In genomic region chr15:45858491-45858890, GRCh38 we compare ENCODE assay signal across 9 cellular contexts.
"Had no signal": no experiment of that assay in that cellular context is flagged by ENCODE, and none has a peak within 500 bp of the region (broad histone marks: within the 10 kb centered on the region; RNA-seq: fewer than 3 reads in every experiment).

No MANE protein-coding gene starts in this region.

- ATAC-seq: GM23338, HCT116 had no signal

- H3K4me1 ChIP-seq: HAP-1 had no signal

- H3K4me3 Mint-ChIP-seq: GM23338, H9, HFFc6 had no signal

- H3K27ac ChIP-seq: GM23248 had no signal

- H3K36me3 ChIP-seq: HAP-1 had no signal

- H3K4me1 Mint-ChIP-seq: GM23338, H9 had no signal

- DNase-seq: GM23248, GOT3, H7, H9, HCEC 1CT, HFFc6 had no signal

- H3K9me3 ChIP-seq: HAP-1 had no signal

- H3K4me2 ChIP-seq: GM23338 had no signal

- H2AFZ ChIP-seq: GM23248, GM23338 had no signal

- H3K27ac Mint-ChIP-seq: GM23338, H9, HFFc6 had no signal

- H3K4me3 ChIP-seq: GM23248, GM23338, HAP-1 had no signal
